In the genomic region with DNA sequence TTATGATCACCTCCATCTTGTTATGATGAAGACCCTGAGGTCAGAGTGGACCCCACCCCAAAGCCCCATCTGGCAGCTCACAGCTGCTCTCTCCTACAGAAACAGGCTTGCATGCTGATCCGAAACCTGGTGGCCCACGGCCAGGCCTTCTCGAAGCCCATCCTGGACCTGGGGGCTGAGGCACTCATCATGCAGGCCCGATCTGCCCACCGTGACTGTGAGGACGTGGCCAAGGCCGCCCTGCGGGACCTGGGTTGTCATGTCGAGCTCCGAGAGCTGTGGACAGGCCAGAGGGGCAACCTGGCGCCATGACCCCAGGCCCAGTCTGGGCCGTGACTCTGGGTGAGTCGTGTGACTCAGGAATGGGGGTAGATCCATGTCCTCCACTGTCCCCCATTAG, we compare ENCODE assay signal across 10 cellular contexts.
"Had no signal": no experiment of that assay in that cellular context is flagged by ENCODE, and none has a peak within 500 bp of the region (broad histone marks: within the 10 kb centered on the region; RNA-seq: fewer than 3 reads in every experiment).

No MANE protein-coding gene starts in this region.

- H3K9ac ChIP-seq: KMS-11 had no signal

- FAIRE-seq: H1, H54 had no signal

- H2AFZ ChIP-seq: GM23338 had no signal

- DNase-seq: HFFc6, IMR-90, KBM-7 had no signal

- ATAC-seq: GM23338, HCT116 had no signal

- H3K27ac ChIP-seq: HL-60, KMS-11 had no signal

- H3K9me3 ChIP-seq: HAP-1 had no signal

- H3K4me3 ChIP-seq: GM23338, HAP-1 had no signal

- H3K4me2 ChIP-seq: GM23338, KMS-11 had no signal

- H3K4me1 ChIP-seq: HAP-1 had no signal
